ENCODE assay signal across 11 cellular contexts in genomic region chr3:16178628-16178988, GRCh38. TPM values are rescaled to one million over a fixed set of nuclear protein-coding genes. Genes with fewer than 3 reads are reported as not detected.
DNase-seq lines count a peak whose midpoint lies in the region; ATAC-seq and TF ChIP-seq lines count a peak whose summit lies in the region.
"Had no signal": no experiment of that assay in that cellular context is flagged by ENCODE, and none has a peak within 500 bp of the region (broad histone marks: within the 10 kb centered on the region; RNA-seq: fewer than 3 reads in every experiment).

No MANE protein-coding gene starts in this region.

- no peaks in the 10 kb centered on the region for H3K9me3 ChIP-seq in suprapubic skin

- TF ChIP-seq CTCF in coronary artery (IDR thresholded peaks at IDR 0.05) = no peak
- no peak for TF ChIP-seq CTCF in suprapubic skin (IDR thresholded peaks at IDR 0.05)

- H3K27ac ChIP-seq in coronary artery (peak overlapping the region in 1 of 2 donors; percentile 79), suprapubic skin (peak overlapping the region; percentile 35)

- intact Hi-C loops in activated CD4-positive, alpha-beta T cell treated with anti-CD3 and anti-CD28 coated beads for 36 hours (cut with DNase I, micrococcal nuclease) = loop anchor here (1.0 to 10.0 kb wide), 6 partner anchors 69 to 976 kb away; no protein-coding TSS in a partner anchor

- no peaks in the 10 kb centered on the region for H3K27me3 ChIP-seq in suprapubic skin

- no peak overlapping the region for H3K27ac Mint-ChIP-seq in activated CD4-positive, alpha-beta T cell treated with anti-CD3 and anti-CD28 coated beads for 36 hours
- H3K27ac Mint-ChIP-seq: stimulated activated naive CD8-positive, alpha-beta T cell treated with anti-CD3 and anti-CD28 coated beads, Interleukin-15, Interleukin-2, amounts not matched to agents 100 ng/mL and 50 ng/mL, for 24 hours had no signal

- peaks cover 47% of the 10 kb centered on the region for H3K4me1 ChIP-seq in suprapubic skin

- TF ChIP-seq EP300 in suprapubic skin (IDR thresholded peaks at IDR 0.05) = no peak

- H3K9me3 Mint-ChIP-seq in activated CD4-positive, alpha-beta T cell treated with anti-CD3 and anti-CD28 coated beads for 36 hours (ENCODE audit: low read depth) = no peaks in the 10 kb centered on the region
- H3K9me3 Mint-ChIP-seq: stimulated activated naive CD8-positive, alpha-beta T cell treated with anti-CD3 and anti-CD28 coated beads, Interleukin-15, Interleukin-2, amounts not matched to agents 100 ng/mL and 50 ng/mL, for 24 hours had no signal

- H3K36me3 Mint-ChIP-seq in activated CD4-positive, alpha-beta T cell treated with anti-CD3 and anti-CD28 coated beads for 36 hours (ENCODE audit: low read depth) = no peaks in the 10 kb centered on the region

- CTCF ChIA-PET in activated CD4-positive, alpha-beta T cell treated with anti-CD3 and anti-CD28 coated beads for 36 hours (lab: Charles Lee) = interaction anchor here (0.6 to 2.1 kb wide), 16 partner anchors 11 to 551 kb away, joined by 3 to 29 read pairs (median 3); no protein-coding TSS in a partner anchor

- peak overlapping the region; percentile 76 for H3K4me3 ChIP-seq in coronary artery
- H3K4me3 ChIP-seq in suprapubic skin = peak overlapping the region; percentile 53

- no peaks in the 10 kb centered on the region for H3K36me3 ChIP-seq in suprapubic skin

- H3K4me3 Mint-ChIP-seq in activated CD4-positive, alpha-beta T cell treated with anti-CD3 and anti-CD28 coated beads for 36 hours = no peak overlapping the region
- H3K4me3 Mint-ChIP-seq: stimulated activated naive CD8-positive, alpha-beta T cell treated with anti-CD3 and anti-CD28 coated beads, Interleukin-15, Interleukin-2, amounts not matched to agents 100 ng/mL and 50 ng/mL, for 24 hours had no signal

- H3K4me1 Mint-ChIP-seq in activated CD4-positive, alpha-beta T cell treated with anti-CD3 and anti-CD28 coated beads for 36 hours = no peaks in the 10 kb centered on the region

- no peak for DNase-seq in activated CD4-positive, alpha-beta T cell treated with anti-CD3 and anti-CD28 coated beads for 36 hours
- no peak for DNase-seq in activated CD4-positive, alpha-beta T cell treated with anti-CD3 and anti-CD28 coated beads, Interleukin-2, amount 50 U/mL, for 1 hour
- no peak for DNase-seq in coronary artery (ENCODE audit: low spot score)
- no peak for DNase-seq in suprapubic skin (ENCODE audit: low spot score in 2 of 2)
- DNase-seq in SW 1271 (lab: John Stamatoyannopoulos, UW) = no peak
- DNase-seq in AML-193 (lab: John Stamatoyannopoulos, UW) = no peak
- DNase-seq: hippocampal formation, NCI-H345 had no signal

- TF ChIP-seq POLR2A in suprapubic skin (IDR thresholded peaks at IDR 0.05) = no peak

- ATAC-seq in activated CD4-positive, alpha-beta T cell treated with anti-CD3 and anti-CD28 coated beads for 36 hours = peak; percentile 11
- ATAC-seq in HG03354 (IDR thresholded peaks at IDR 0.05; ENCODE audit: poor library complexity, severe bottlenecking, unreplicated experiment) (peak; percentile 10), GM18870 (IDR thresholded peaks at IDR 0.05; ENCODE audit: unreplicated experiment) (no peak)

- H3K27me3 Mint-ChIP-seq in activated CD4-positive, alpha-beta T cell treated with anti-CD3 and anti-CD28 coated beads for 36 hours = peaks cover 15% of the 10 kb centered on the region

- POLR2A ChIA-PET in activated CD4-positive, alpha-beta T cell treated with anti-CD3 and anti-CD28 coated beads for 36 hours (lab: Charles Lee) = no interaction called here

- WGBS in suprapubic skin = 71% methylated on average over 5 of the region's 9 CpGs

RNA-seq across cellular contexts. Expression of gene GALNT15, which starts 4.1 kb away (rescaled TPM):
- not detected for total RNA-seq in activated CD4-positive, alpha-beta T cell treated with anti-CD3 and anti-CD28 coated beads for 36 hours
- 100 to 1,000 TPM in 1 of 4 donors, 10 to 100 TPM in 3; 15.5 to 113 (median 49.1) TPM for total RNA-seq in suprapubic skin

Comparison
In these comparisons a context has a peak if more than half of its experiments do, and no peak if none do; other contexts are left out.
1. RNA of gene GALNT15, which starts 4.1 kb away (total RNA-seq): 15.5 to 113 TPM in suprapubic skin; not detected in activated CD4-positive, alpha-beta T cell treated with anti-CD3 and anti-CD28 coated beads for 36 hours; every median in the first group is over 10 times any median in the second.